In genomic region chr9:136841646-136842379, GRCh38 we compare ENCODE assay signal across 8 cellular contexts. TPM values are rescaled to one million over a fixed set of nuclear protein-coding genes. Genes with fewer than 3 reads are reported as not detected.
DNase-seq lines count a peak whose midpoint lies in the region; ATAC-seq and TF ChIP-seq lines count a peak whose summit lies in the region.
"Not testable (repeated sequence)": the region's sequence is repeated elsewhere in the genome, so short reads cannot be mapped to it uniquely, and the experiment has no call there.

No MANE protein-coding gene starts in this region.

- not testable (repeated sequence) for H3K4me1 Mint-ChIP-seq in Caco-2 (ENCODE audit: low read depth, unreplicated experiment); IgD-negative memory B cell
- peaks cover 10% of the 10 kb centered on the region for H3K4me1 Mint-ChIP-seq in activated CD8-positive, alpha-beta memory T cell treated with anti-CD3 and anti-CD28 coated beads, Interleukin-2, amount 10 ng/mL, durations not matched to agents 7 days and 5 days

- H3K9me2 ChIP-seq in OCI-LY1 (ENCODE audit: low read depth, low read length) = not testable (repeated sequence)

- not testable (repeated sequence) for H3F3A ChIP-seq in OCI-LY1 (ENCODE audit: insufficient read depth, low read length)

- H3K27me3 Mint-ChIP-seq in Caco-2 (ENCODE audit: insufficient read depth, unreplicated experiment); IgD-negative memory B cell: not testable (repeated sequence)
- H3K27me3 Mint-ChIP-seq in activated CD8-positive, alpha-beta memory T cell treated with anti-CD3 and anti-CD28 coated beads, Interleukin-2, amount 10 ng/mL, durations not matched to agents 7 days and 5 days = peaks cover 10% of the 10 kb centered on the region

- H3K4me2 ChIP-seq in OCI-LY1 (ENCODE audit: low read length) (peak overlapping the region; percentile 78; the same call in 1 of the 2 replicates), osteoblast (ENCODE audit: insufficient read depth, low read length) (peak overlapping the region; percentile 81)

- peak overlapping the region; percentile 42 for H3K27ac Mint-ChIP-seq in Caco-2 (ENCODE audit: unreplicated experiment)
- H3K27ac Mint-ChIP-seq in IgD-negative memory B cell = peak overlapping the region; percentile 86 to 95 (median 90)
- H3K27ac Mint-ChIP-seq in activated CD8-positive, alpha-beta memory T cell treated with anti-CD3 and anti-CD28 coated beads, Interleukin-2, amount 10 ng/mL, durations not matched to agents 7 days and 5 days = peak overlapping the region; percentile 49

- TF ChIP-seq CTCF in Caco-2 (IDR thresholded peaks at IDR 0.05; ENCODE audit: insufficient read depth in 1 of 2, low read depth in 1 of 2, low read length in 1 of 2, severe bottlenecking in 1 of 2, unreplicated experiment in 1 of 2); OCI-LY1 (IDR thresholded peaks at IDR 0.05; ENCODE audit: low read length); osteoblast (IDR thresholded peaks at IDR 0.05; ENCODE audit: extremely low read depth, low read depth, low read length): not testable (repeated sequence)

- not testable (repeated sequence) for H3K9ac ChIP-seq in OCI-LY1 (ENCODE audit: low read length)

- H3K27me3 ChIP-seq in Caco-2 (replicated peaks; ENCODE audit: control insufficient read depth, insufficient read depth, low read length); OCI-LY1 (ENCODE audit: insufficient read depth, low read length); layer of hippocampus (ENCODE audit: control insufficient read depth, insufficient read depth, low read length): not testable (repeated sequence)
- peaks cover 16% of the 10 kb centered on the region for H3K27me3 ChIP-seq in osteoblast (ENCODE audit: insufficient read depth, low read length)
- peaks cover 37% of the 10 kb centered on the region for H3K27me3 ChIP-seq in thymus (ENCODE audit: control insufficient read depth, insufficient read depth)

- intact Hi-C loops in Caco-2 (cut with micrococcal nuclease; ENCODE audit: unreplicated experiment) = loop anchor here (2.0 to 10.0 kb wide), 3 partner anchors 55 to 193 kb away; partner anchors contain the start of genes C8G and FBXW5

- H3K27ac ChIP-seq in OCI-LY1 (ENCODE audit: low read depth, low read length, poor library complexity, severe bottlenecking) (peak overlapping the region; percentile 62), layer of hippocampus (ENCODE audit: low read depth, low read length) (peak overlapping the region; percentile 95)
- H3K27ac ChIP-seq in osteoblast (ENCODE audit: low read depth, low read length); thymus (ENCODE audit: low read depth): not testable (repeated sequence)

- POLR2A ChIA-PET in Caco-2 (lab: Charles Lee) = interaction anchor here (0.6 kb wide), 1 partner anchor 129 kb away, joined by 16 read pairs; the partner anchor contains the start of gene DIPK1B

- 78% methylated on average over 16 of the region's 16 CpGs for WGBS in thymus

- H3K4me3 Mint-ChIP-seq in Caco-2 (ENCODE audit: unreplicated experiment) = peak overlapping the region; percentile 65
- H3K4me3 Mint-ChIP-seq in IgD-negative memory B cell = peak overlapping the region; percentile 87 to 96 (median 92)
- H3K4me3 Mint-ChIP-seq in activated CD8-positive, alpha-beta memory T cell treated with anti-CD3 and anti-CD28 coated beads, Interleukin-2, amount 10 ng/mL, durations not matched to agents 7 days and 5 days = peak overlapping the region; percentile 76

- DNase-seq in Caco-2; activated CD8-positive, alpha-beta memory T cell treated with anti-CD3 and anti-CD28 coated beads, Interleukin-2, amount 10 ng/mL, durations not matched to agents 7 days and 5 days; osteoblast (ENCODE audit: insufficient read length, low spot score, missing footprints): not testable (repeated sequence)
- DNase-seq in cerebellar nuclear complex (lab: John Stamatoyannopoulos, UW) = peak; percentile 75 to 96

- H2AFZ ChIP-seq in OCI-LY1 (ENCODE audit: low read length); osteoblast (ENCODE audit: low read length): not testable (repeated sequence)

- not testable (repeated sequence) for H3K79me2 ChIP-seq in OCI-LY1 (ENCODE audit: insufficient read depth, low read length); osteoblast (ENCODE audit: insufficient read depth, low read length)

- peaks cover 25% of the 10 kb centered on the region for H3K4me1 ChIP-seq in Caco-2
- peaks cover 28% of the 10 kb centered on the region for H3K4me1 ChIP-seq in OCI-LY1 (ENCODE audit: insufficient read depth, low read length, severe bottlenecking)
- H3K4me1 ChIP-seq in osteoblast (ENCODE audit: insufficient read depth, low read length) = peaks cover 14% of the 10 kb centered on the region
- not testable (repeated sequence) for H3K4me1 ChIP-seq in thymus (ENCODE audit: control insufficient read depth, insufficient read depth, low read length)

- not testable (repeated sequence) for H4K20me1 ChIP-seq in OCI-LY1 (ENCODE audit: insufficient read depth, low read length); osteoblast (ENCODE audit: insufficient read depth, low read length)

- peaks cover 75% of the 10 kb centered on the region for H3K36me3 Mint-ChIP-seq in Caco-2 (ENCODE audit: insufficient read depth, unreplicated experiment)
- not testable (repeated sequence) for H3K36me3 Mint-ChIP-seq in IgD-negative memory B cell; activated CD8-positive, alpha-beta memory T cell treated with anti-CD3 and anti-CD28 coated beads, Interleukin-2, amount 10 ng/mL, durations not matched to agents 7 days and 5 days

- H3K36me3 ChIP-seq in Caco-2 (ENCODE audit: control insufficient read depth, insufficient read depth, low read length); osteoblast (ENCODE audit: insufficient read depth, low read length): not testable (repeated sequence)
- H3K36me3 ChIP-seq in OCI-LY1 (ENCODE audit: insufficient read depth, low read length) (peaks cover 35% of the 10 kb centered on the region), thymus (ENCODE audit: control insufficient read depth, insufficient read depth) (peaks cover 42% of the 10 kb centered on the region)

- CTCF ChIA-PET in Caco-2 (lab: Charles Lee) = interaction anchor here (0.6 to 1.6 kb wide), 15 partner anchors 13 to 229 kb away, joined by 3 to 15 read pairs (median 4); partner anchors contain the start of genes RABL6 and SAPCD2
- CTCF ChIA-PET in activated CD8-positive, alpha-beta memory T cell treated with anti-CD3 and anti-CD28 coated beads, Interleukin-2, amount 10 ng/mL, durations not matched to agents 7 days and 5 days (lab: Charles Lee) = interaction anchor here (0.7 to 4.3 kb wide), 47 partner anchors 8 to 412 kb away, joined by 3 to 38 read pairs (median 5); partner anchors contain the start of genes ABCA2, C8G, EDF1 and FBXW5

- BruUV-seq in Caco-2 (replicated peaks; lab: Mats Ljungman, UMichigan) = not testable (repeated sequence)

- not testable (repeated sequence) for H3K9me3 Mint-ChIP-seq in Caco-2 (ENCODE audit: unreplicated experiment); IgD-negative memory B cell; activated CD8-positive, alpha-beta memory T cell treated with anti-CD3 and anti-CD28 coated beads, Interleukin-2, amount 10 ng/mL, durations not matched to agents 7 days and 5 days (ENCODE audit: low read depth)

- H3K9me3 ChIP-seq in Caco-2; OCI-LY1 (ENCODE audit: low read length); osteoblast (ENCODE audit: low read depth, low read length); thymus (ENCODE audit: control insufficient read depth): not testable (repeated sequence)

- ATAC-seq in activated CD8-positive, alpha-beta memory T cell treated with anti-CD3 and anti-CD28 coated beads, Interleukin-2, amount 10 ng/mL, durations not matched to agents 7 days and 5 days = not testable (repeated sequence)

- not testable (repeated sequence) for H3K4me3 ChIP-seq in Caco-2 (ENCODE audit: low read depth, low read length)
- H3K4me3 ChIP-seq in OCI-LY1 (ENCODE audit: low read depth, low read length, poor library complexity, severe bottlenecking) (peak overlapping the region; percentile 59), osteoblast (ENCODE audit: insufficient read depth, low read length) (peak overlapping the region; percentile 79), thymus (ENCODE audit: low read length) (peak overlapping the region; percentile 55)

RNA-seq across cellular contexts. Expression of gene AJM1, which starts 0.5 kb away (rescaled TPM):
- 3.6 and 4.2 TPM in 2 replicates for total RNA-seq in Caco-2 (2022)
- polyA plus RNA-seq in IgD-negative memory B cell = 0.10 TPM
- total RNA-seq in activated CD8-positive, alpha-beta memory T cell treated with anti-CD3 and anti-CD28 coated beads, Interleukin-2, amount 10 ng/mL, durations not matched to agents 7 days and 5 days = 1 to 10 TPM; 3.9 to 4.4 TPM
- 0.88 and 1.1 TPM in 2 replicates for total RNA-seq in osteoblast
- 1.8 TPM for polyA plus RNA-seq in thymus

RNA-seq across cellular contexts. Expression of gene PHPT1, which starts 7.4 kb away (rescaled TPM):
- 103 and 105 TPM in 2 replicates for total RNA-seq in Caco-2 (2022)
- polyA plus RNA-seq in IgD-negative memory B cell = 91.6 TPM
- total RNA-seq in activated CD8-positive, alpha-beta memory T cell treated with anti-CD3 and anti-CD28 coated beads, Interleukin-2, amount 10 ng/mL, durations not matched to agents 7 days and 5 days = 100 to 1,000 TPM in 1 of 2 experiments, 10 to 100 TPM in 1; 96.8 to 116 TPM
- total RNA-seq in osteoblast = 54.2 and 59.0 TPM in 2 replicates
- 85.7 TPM for polyA plus RNA-seq in thymus

RNA-seq across cellular contexts. Expression of gene MAMDC4, which starts 10.3 kb away (rescaled TPM):
- total RNA-seq in Caco-2 (2022) = 8.8 and 10.8 TPM in 2 replicates
- 0.11 TPM for polyA plus RNA-seq in IgD-negative memory B cell
- 10 to 100 TPM; 13.4 to 15.5 TPM for total RNA-seq in activated CD8-positive, alpha-beta memory T cell treated with anti-CD3 and anti-CD28 coated beads, Interleukin-2, amount 10 ng/mL, durations not matched to agents 7 days and 5 days
- 0.88 and 1.4 TPM in 2 replicates for total RNA-seq in osteoblast
- polyA plus RNA-seq in thymus = 14.0 TPM

RNA-seq across cellular contexts. Expression of gene EDF1, which starts 24.3 kb away (rescaled TPM):
- 429 and 476 TPM in 2 replicates for total RNA-seq in Caco-2 (2022)
- polyA plus RNA-seq in IgD-negative memory B cell = 378 TPM
- 100 to 1,000 TPM; 283 to 360 TPM for total RNA-seq in activated CD8-positive, alpha-beta memory T cell treated with anti-CD3 and anti-CD28 coated beads, Interleukin-2, amount 10 ng/mL, durations not matched to agents 7 days and 5 days
- total RNA-seq in osteoblast = 126 and 173 TPM in 2 replicates
- 407 TPM for polyA plus RNA-seq in thymus

RNA-seq across cellular contexts. Expression of gene RABL6, which starts 34.1 kb away (rescaled TPM):
- total RNA-seq in Caco-2 (2022) (134 and 138 TPM in 2 replicates), osteoblast (64.2 and 64.8 TPM in 2 replicates)
- polyA plus RNA-seq in IgD-negative memory B cell (19.7 TPM), thymus (55.1 TPM)
- total RNA-seq in activated CD8-positive, alpha-beta memory T cell treated with anti-CD3 and anti-CD28 coated beads, Interleukin-2, amount 10 ng/mL, durations not matched to agents 7 days and 5 days = 100 to 1,000 TPM; 113 to 123 TPM
